In genomic region chr1:155260276-155260675, GRCh38 we compare ENCODE assay signal across 18 cellular contexts. TPM values are rescaled to one million over a fixed set of nuclear protein-coding genes. Genes with fewer than 3 reads are reported as not detected.
DNase-seq lines count a peak whose midpoint lies in the region; ATAC-seq and TF ChIP-seq lines count a peak whose summit lies in the region.
"Had no signal": no experiment of that assay in that cellular context is flagged by ENCODE, and none has a peak within 500 bp of the region (broad histone marks: within the 10 kb centered on the region; RNA-seq: fewer than 3 reads in every experiment).

No MANE protein-coding gene starts in this region.

- intact Hi-C loops in activated naive CD4-positive, alpha-beta T cell treated with anti-CD3 and anti-CD28 coated beads for 36 hours (cut with micrococcal nuclease), result loop anchor here (5.0 kb wide), 1 partner anchor 602 kb away; no protein-coding TSS in a partner anchor
- intact Hi-C loops in OCI-LY7 (cut with micrococcal nuclease; ENCODE audit: unreplicated experiment) (loop anchor here (5.0 kb wide), 1 partner anchor 53 kb away; the partner anchor contains the start of genes MTX1 and THBS3), spleen (cut with DNase I; ENCODE audit: low total_unique reads) (no loop called here), esophagus muscularis mucosa (cut with DNase I) (no loop called here)

- no peak for TF ChIP-seq POLR2A in spleen (IDR thresholded peaks at IDR 0.05)
- TF ChIP-seq POLR2A in esophagus muscularis mucosa (IDR thresholded peaks at IDR 0.05; ENCODE audit: low read depth), result no peak

- H3K9me3 ChIP-seq in OCI-LY7 (ENCODE audit: low read length) (no peaks in the 10 kb centered on the region), spleen (no peaks in the 10 kb centered on the region), esophagus muscularis mucosa (no peaks in the 10 kb centered on the region)
- H3K9me3 ChIP-seq: left ventricle myocardium inferior had no signal

- H3K4me3 Mint-ChIP-seq in activated naive CD4-positive, alpha-beta T cell treated with anti-CD3 and anti-CD28 coated beads for 36 hours, result no peak overlapping the region
- peak overlapping the region; percentile 93 for H3K4me3 Mint-ChIP-seq in central memory CD8-positive, alpha-beta T cell

- H3K4me3 ChIP-seq in OCI-LY7 (ENCODE audit: low read depth, low read length, poor library complexity, severe bottlenecking), result no peak overlapping the region
- H3K4me3 ChIP-seq in spleen, result no peak overlapping the region
- H3K4me3 ChIP-seq in esophagus muscularis mucosa, result no peak overlapping the region

- POLR2A ChIA-PET in OCI-LY7 (lab: Charles Lee), result interaction anchor here (2.3 kb wide), 1 partner anchor 13 kb away, joined by 13 read pairs; the partner anchor contains the start of gene CLK2

- H3K36me3 Mint-ChIP-seq in activated naive CD4-positive, alpha-beta T cell treated with anti-CD3 and anti-CD28 coated beads for 36 hours (ENCODE audit: low read depth), result peaks cover 51% of the 10 kb centered on the region
- peaks cover 43% of the 10 kb centered on the region for H3K36me3 Mint-ChIP-seq in central memory CD8-positive, alpha-beta T cell (ENCODE audit: insufficient read depth)

- H3K27me3 ChIP-seq in spleen (replicated peaks in 1 of 7) (no peaks in the 10 kb centered on the region), esophagus muscularis mucosa (no peaks in the 10 kb centered on the region)

- H3K27ac Mint-ChIP-seq in activated naive CD4-positive, alpha-beta T cell treated with anti-CD3 and anti-CD28 coated beads for 36 hours, result peak overlapping the region; percentile 20
- peak overlapping the region; percentile 16 for H3K27ac Mint-ChIP-seq in central memory CD8-positive, alpha-beta T cell (ENCODE audit: low read depth)

- H3K4me1 ChIP-seq in OCI-LY7 (ENCODE audit: insufficient read depth, low read length, poor library complexity, severe bottlenecking), result peaks cover 23% of the 10 kb centered on the region
- peaks cover 21 to 54% (median 38%) of the 10 kb centered on the region in 6 donors for H3K4me1 ChIP-seq in spleen
- H3K4me1 ChIP-seq in esophagus muscularis mucosa, result peaks cover 25 to 42% (median 36%) of the 10 kb centered on the region in 4 donors

- H3K79me2 ChIP-seq in OCI-LY7 (ENCODE audit: insufficient read depth, low read depth, low read length), result peaks cover 19% of the 10 kb centered on the region; the same call in 1 of the 2 replicates

- H3K36me3 ChIP-seq in OCI-LY7 (ENCODE audit: insufficient read depth, low read length) (peaks cover 73% of the 10 kb centered on the region), spleen (peaks cover 3 to 74% (median 43%) of the 10 kb centered on the region in 6 donors), esophagus muscularis mucosa (peaks cover 25 to 69% (median 56%) of the 10 kb centered on the region in 4 donors)

- TF ChIP-seq EP300 in esophagus muscularis mucosa (IDR thresholded peaks at IDR 0.05), result no peak

- no peaks in the 10 kb centered on the region for H3K27me3 Mint-ChIP-seq in activated naive CD4-positive, alpha-beta T cell treated with anti-CD3 and anti-CD28 coated beads for 36 hours (ENCODE audit: low read depth)
- H3K27me3 Mint-ChIP-seq in central memory CD8-positive, alpha-beta T cell, result no peaks in the 10 kb centered on the region

- no peak overlapping the region for H2AFZ ChIP-seq in OCI-LY7 (ENCODE audit: low read length)

- BruUV-seq in OCI-LY7 (replicated peaks; lab: Mats Ljungman, UMichigan), result no TSS peak

- H4K20me1 ChIP-seq in OCI-LY7 (ENCODE audit: insufficient read depth, low read length), result no peaks in the 10 kb centered on the region

- no peak overlapping the region for H3K27ac ChIP-seq in OCI-LY7 (ENCODE audit: low read depth, low read length, poor library complexity, severe bottlenecking)
- H3K27ac ChIP-seq in spleen, result no peak overlapping the region
- H3K27ac ChIP-seq in esophagus muscularis mucosa (replicated peaks in 1 of 4), result no peak overlapping the region
- H3K27ac ChIP-seq: left ventricle myocardium inferior had no signal

- TF ChIP-seq CTCF in OCI-LY7 (conservative IDR thresholded peaks at IDR 0.05; ENCODE audit: low read length) (no peak), spleen (IDR thresholded peaks at IDR 0.05 in 8 of 11, conservative IDR thresholded peaks at IDR 0.05 in 3 of 11) (no peak), esophagus muscularis mucosa (IDR thresholded peaks at IDR 0.05) (no peak)

- peaks cover 32% of the 10 kb centered on the region for H3K4me1 Mint-ChIP-seq in activated naive CD4-positive, alpha-beta T cell treated with anti-CD3 and anti-CD28 coated beads for 36 hours (ENCODE audit: low read depth)
- peaks cover 51% of the 10 kb centered on the region for H3K4me1 Mint-ChIP-seq in central memory CD8-positive, alpha-beta T cell

- peak overlapping the region; percentile 73 for H3K4me2 ChIP-seq in OCI-LY7 (ENCODE audit: low read length)

- H3K9me2 ChIP-seq in OCI-LY7 (ENCODE audit: insufficient read depth, low read length), result no peaks in the 10 kb centered on the region

- no peaks in the 10 kb centered on the region for H3K9me3 Mint-ChIP-seq in activated naive CD4-positive, alpha-beta T cell treated with anti-CD3 and anti-CD28 coated beads for 36 hours
- no peaks in the 10 kb centered on the region for H3K9me3 Mint-ChIP-seq in central memory CD8-positive, alpha-beta T cell

- CTCF ChIA-PET in activated naive CD4-positive, alpha-beta T cell treated with anti-CD3 and anti-CD28 coated beads for 36 hours (lab: Charles Lee), result interaction anchor here (1.1 to 4.0 kb wide), 3 partner anchors 10 to 63 kb away, joined by 3 to 64 read pairs (median 3); no protein-coding TSS in a partner anchor
- CTCF ChIA-PET in OCI-LY7 (lab: Charles Lee; ENCODE audit: unreplicated experiment), result interaction anchor here (3.4 kb wide), 1 partner anchor 9 kb away, joined by 10 read pairs; no protein-coding TSS in a partner anchor

- WGBS in spleen, 5 donors, result 94 to 98% (median 95%) methylated on average over 5 of the region's 5 CpGs
- 91% methylated on average over 4 of the region's 5 CpGs for WGBS in esophagus muscularis mucosa

- ATAC-seq in central memory CD8-positive, alpha-beta T cell (replicated peaks; ENCODE audit: extremely low read depth, poor library complexity, severe bottlenecking), result no peak
- ATAC-seq: Panc1 had no signal

- no peak for DNase-seq in activated naive CD4-positive, alpha-beta T cell treated with anti-CD3 and anti-CD28 coated beads for 36 hours
- DNase-seq in activated naive CD4-positive, alpha-beta T cell treated with anti-CD3 and anti-CD28 coated beads, Interleukin-2, amount 50 U/mL, for 16 hours, result no peak
- DNase-seq in OCI-LY7 (ENCODE audit: low spot score) (no peak), spleen (peak; percentile 70), NCI-H226 (no peak), esophagus muscularis mucosa (ENCODE audit: extremely low spot score) (no peak), epidermal melanocyte (ENCODE audit: insufficient read length, low spot score) (no peak)
- no peak for DNase-seq in central memory CD8-positive, alpha-beta T cell (ENCODE audit: low spot score in 2 of 2)
- DNase-seq: activated CD4-positive, alpha-beta T cell treated with anti-CD3 and anti-CD28 coated beads, Interleukin-2, amount 50 U/mL, for 48 hours; DMS79 treated with DMSO at 0.1 percent for 48 hours; left ventricle myocardium inferior; NCI-H1105 treated with DMSO at 0.1 percent for 48 hours; NCI-H446 treated with DMSO at 0.1 percent for 48 hours; occipital lobe; stimulated activated CD4-positive, alpha-beta T cell treated with anti-CD3 and anti-CD28 coated beads, Interleukin-15, amount 100 ng/mL, for 24 hours; trophoblast cell had no signal

RNA-seq across cellular contexts. Expression of gene SCAMP3, which starts 1.9 kb away (rescaled TPM):
- total RNA-seq in activated naive CD4-positive, alpha-beta T cell treated with anti-CD3 and anti-CD28 coated beads for 36 hours, result 10 to 100 TPM; 80.3 to 82.9 TPM
- 45.4 and 58.3 TPM in 2 replicates for total RNA-seq in OCI-LY7 (2014; rRNA removed; shearing (Covaris generic))
- total RNA-seq in OCI-LY7 (2022) (66.0 and 74.7 TPM in 2 replicates), spleen (10 to 100 TPM; 46.5 to 52.4 (median 49.8) TPM), esophagus muscularis mucosa (10 to 100 TPM; 33.6 to 56.0 (median 43.5) TPM)
- 10 to 100 TPM; 51.8 to 59.9 (median 53.2) TPM for polyA plus RNA-seq in spleen

RNA-seq across cellular contexts. Expression of gene ENTREP3, which starts 5.0 kb away (rescaled TPM):
- 10 to 100 TPM; 32.1 to 32.8 TPM for total RNA-seq in activated naive CD4-positive, alpha-beta T cell treated with anti-CD3 and anti-CD28 coated beads for 36 hours
- 6.6 and 9.1 TPM in 2 replicates for total RNA-seq in OCI-LY7 (2014; rRNA removed; shearing (Covaris generic))
- 53.1 and 59.3 TPM in 2 replicates for total RNA-seq in OCI-LY7 (2022)
- total RNA-seq in spleen, result 10 to 100 TPM in 6 of 7 donors, 1 to 10 TPM in 1; 9.9 to 19.3 (median 15.6) TPM
- 10 to 100 TPM in 1 of 3 donors, 1 to 10 TPM in 2; 6.5 to 13.2 (median 9.4) TPM for polyA plus RNA-seq in spleen
- total RNA-seq in esophagus muscularis mucosa, result 10 to 100 TPM; 15.1 to 38.7 (median 22.6) TPM

RNA-seq across cellular contexts. Expression of gene CLK2, which starts 13.0 kb away (rescaled TPM):
- total RNA-seq in activated naive CD4-positive, alpha-beta T cell treated with anti-CD3 and anti-CD28 coated beads for 36 hours, result 10 to 100 TPM; 52.6 to 54.5 TPM
- 59.8 and 96.7 TPM in 2 replicates for total RNA-seq in OCI-LY7 (2014; rRNA removed; shearing (Covaris generic))
- 107 and 121 TPM in 2 replicates for total RNA-seq in OCI-LY7 (2022)
- total RNA-seq in spleen, result 10 to 100 TPM; 61.0 to 89.9 (median 71.8) TPM
- polyA plus RNA-seq in spleen, result 10 to 100 TPM; 38.6 to 82.0 (median 77.4) TPM
- total RNA-seq in esophagus muscularis mucosa, result 10 to 100 TPM; 17.6 to 32.0 (median 25.3) TPM

RNA-seq across cellular contexts. Expression of gene HCN3, which starts 17.0 kb away (rescaled TPM):
- total RNA-seq in activated naive CD4-positive, alpha-beta T cell treated with anti-CD3 and anti-CD28 coated beads for 36 hours, result 1 to 10 TPM in 1 of 2 experiments, under 1 TPM in 1; 0.79 to 1.6 TPM
- total RNA-seq in OCI-LY7 (2014; rRNA removed; shearing (Covaris generic)), result 4.9 and 6.7 TPM in 2 replicates
- total RNA-seq in OCI-LY7 (2022) (19.0 and 19.2 TPM in 2 replicates), spleen (1 to 10 TPM in 6 of 7 donors, under 1 TPM in 1; 0.65 to 3.3 (median 1.9) TPM), esophagus muscularis mucosa (1 to 10 TPM; 1.0 to 2.1 (median 1.4) TPM)
- 1 to 10 TPM in 2 of 3 donors, under 1 TPM in 1; 0.89 to 1.6 (median 1.4) TPM for polyA plus RNA-seq in spleen

RNA-seq across cellular contexts. Expression of gene PKLR, which starts 41.0 kb away (rescaled TPM):
- not detected for total RNA-seq in activated naive CD4-positive, alpha-beta T cell treated with anti-CD3 and anti-CD28 coated beads for 36 hours
- 0.19 TPM in 1 of 2 replicates, not detected in the other for total RNA-seq in OCI-LY7 (2014; rRNA removed; shearing (Covaris generic))
- total RNA-seq in OCI-LY7 (2022), result 0.18 and 0.51 TPM in 2 replicates
- under 1 TPM in 4 of 7 donors, not detected in 3; 0.22 to 0.74 (median 0.43) TPM for total RNA-seq in spleen
- polyA plus RNA-seq in spleen, result under 1 TPM in 1 of 3 donors, not detected in 2; 0.04 TPM
- total RNA-seq in esophagus muscularis mucosa, result not detected
- total RNA-seq: left ventricle myocardium inferior; occipital lobe; T-helper 1 cell treated with Interleukin-12 subunit alpha and Interleukin-12 subunit beta and Interleukin-4 antibody, amounts not matched to agents 30 ng/mL and 1 ng/mL, for 36 hours had no signal

Comparison
In these comparisons a context has a peak if more than half of its experiments do, and no peak if none do; other contexts are left out.
1. intact Hi-C loops: an anchor here in activated naive CD4-positive, alpha-beta T cell treated with anti-CD3 and anti-CD28 coated beads for 36 hours (5.0 kb wide) and OCI-LY7 (5.0 kb wide); none called in spleen and esophagus muscularis mucosa.